1 cellular context compared by ENCODE assay signal in the genomic region with DNA sequence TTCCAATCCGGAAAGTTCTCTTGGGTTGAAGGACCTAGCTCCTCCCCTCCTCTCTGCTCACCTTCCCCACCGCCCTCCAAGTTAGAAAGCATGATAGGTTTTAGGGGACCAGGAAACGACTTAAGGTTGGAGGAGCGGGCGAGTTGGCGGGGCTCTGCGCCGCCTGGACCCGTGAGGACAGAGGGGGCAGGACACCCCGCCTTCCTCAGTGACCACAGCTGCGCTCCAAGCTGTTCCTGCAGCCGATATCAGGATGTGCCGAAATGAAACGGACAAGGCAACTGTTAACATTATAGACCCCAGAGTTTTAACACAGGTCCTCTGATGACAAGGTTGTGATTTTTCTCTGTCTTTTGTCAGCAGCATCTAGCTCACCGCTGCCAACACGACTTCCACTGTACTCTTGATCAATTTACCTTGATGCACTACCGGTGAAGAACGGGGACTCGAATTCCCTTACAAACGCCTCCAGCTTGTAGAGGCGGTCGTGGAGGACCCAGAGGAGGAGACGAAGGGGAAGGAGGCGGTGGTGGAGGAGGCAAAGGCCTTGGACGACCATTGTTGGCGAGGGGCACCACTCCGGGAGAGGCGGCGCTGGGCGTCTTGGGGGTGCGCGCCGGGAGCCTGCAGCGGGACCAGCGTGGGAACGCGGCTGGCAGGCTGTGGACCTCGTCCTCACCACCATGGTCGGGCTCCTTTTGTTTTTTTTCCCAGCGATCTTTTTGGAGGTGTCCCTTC.
TF ChIP-seq lines count a peak whose summit lies in the region.

A gene (plus strand): TSS at position 228 of the 738 bp plus-strand sequence. CDS start 456 bp downstream, at position 684.

TF ChIP-seq in HepG2, 621 proteins besides CTCF, POLR2A, EP300 and RAD21:
- 0 out of 2 replicates have a peak, but pooled peaks have one; percentile 3 for TF ChIP-seq DMAP1 (CRISPR knock-in tag; IDR thresholded peaks at IDR 0.05)
- TF ChIP-seq, protein P1, sequence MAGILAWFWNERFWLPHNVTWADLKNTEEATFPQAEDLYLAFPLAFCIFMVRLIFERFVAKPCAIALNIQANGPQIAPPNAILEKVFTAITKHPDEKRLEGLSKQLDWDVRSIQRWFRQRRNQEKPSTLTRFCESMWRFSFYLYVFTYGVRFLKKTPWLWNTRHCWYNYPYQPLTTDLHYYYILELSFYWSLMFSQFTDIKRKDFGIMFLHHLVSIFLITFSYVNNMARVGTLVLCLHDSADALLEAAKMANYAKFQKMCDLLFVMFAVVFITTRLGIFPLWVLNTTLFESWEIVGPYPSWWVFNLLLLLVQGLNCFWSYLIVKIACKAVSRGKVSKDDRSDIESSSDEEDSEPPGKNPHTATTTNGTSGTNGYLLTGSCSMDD (CRISPR knock-in tag; IDR thresholded peaks at IDR 0.05), result no peak
TF ChIP-seq in HepG2: peak in this region for 1.
